21 cellular contexts compared by ENCODE assay signal in the genomic region with DNA sequence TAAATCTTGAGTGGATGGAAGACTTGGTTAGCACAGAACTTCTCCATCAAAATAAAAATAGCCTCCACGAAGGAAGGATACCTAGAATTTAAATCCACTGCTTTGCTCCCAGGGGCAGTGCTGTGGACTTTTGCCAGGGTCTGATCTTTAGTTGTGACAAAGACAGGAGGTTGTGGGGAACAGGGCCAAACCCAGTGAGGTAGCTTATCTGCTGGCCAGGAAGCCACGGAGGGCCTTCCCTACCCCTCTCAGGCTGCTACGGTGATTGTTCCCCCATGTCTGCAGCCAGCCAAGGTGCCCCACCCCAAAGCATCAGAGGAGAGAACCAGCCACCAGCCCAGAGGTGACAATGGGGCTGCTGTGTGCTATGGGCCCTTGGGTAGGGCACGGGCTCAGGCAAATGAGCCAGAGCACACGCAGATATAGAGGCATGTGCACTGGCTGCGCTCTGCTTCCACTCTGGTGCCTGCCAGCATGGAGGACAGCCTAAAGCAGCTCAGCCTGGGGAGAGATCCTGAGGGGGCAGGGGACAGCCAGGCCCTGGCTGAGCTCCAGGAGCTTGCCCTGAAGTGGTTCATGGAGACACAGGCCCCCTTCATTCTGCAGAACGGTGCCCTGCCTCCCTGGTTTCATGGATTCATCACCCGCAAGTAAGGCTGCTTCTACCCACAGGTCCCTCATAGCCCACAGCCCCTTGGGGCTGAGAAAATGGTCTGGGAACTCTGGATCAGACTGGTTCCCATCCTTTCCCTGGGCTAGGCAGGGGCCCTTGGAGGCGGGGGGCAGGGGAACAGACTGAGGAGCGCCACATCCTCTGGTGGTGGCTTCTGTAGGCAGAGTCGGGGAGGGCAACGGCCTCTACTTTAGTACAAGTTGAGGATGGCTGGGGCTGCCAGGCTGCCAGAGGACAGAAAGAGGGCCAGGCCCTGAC. TPM values are rescaled to one million over a fixed set of nuclear protein-coding genes. Genes with fewer than 3 reads are reported as not detected.
A peak's percentile ranks its signal among the peaks of the same experiment; 100 is the strongest.
DNase-seq lines count a peak whose midpoint lies in the region; ATAC-seq lines count a peak whose summit lies in the region.
"Had no signal": no experiment of that assay in that cellular context is flagged by ENCODE, and none has a peak within 500 bp of the region (broad histone marks: within the 10 kb centered on the region; RNA-seq: fewer than 3 reads in every experiment).

SH2D7 (plus strand) TSS at position 451 of the 931 bp plus-strand sequence; CDS start at position 475, 24 bp downstream.

- peak within 1 kb of the TSS; percentile 46 for H3K27ac Mint-ChIP-seq in activated naive CD8-positive, alpha-beta T cell treated with anti-CD3 and anti-CD28 coated beads, Interleukin-2, amount 10 ng/mL, durations not matched to agents 7 days and 5 days
- H3K27ac Mint-ChIP-seq in activated naive CD8-positive, alpha-beta T cell treated with anti-CD3 and anti-CD28 coated beads for 36 hours, result no peak within 1 kb of the TSS
- peak within 1 kb of the TSS; percentile 7 for H3K27ac Mint-ChIP-seq in central memory CD8-positive, alpha-beta T cell (ENCODE audit: low read depth)
- peak within 1 kb of the TSS in 3 of 9 donors; percentile 7 to 37 (median 19) for H3K27ac Mint-ChIP-seq in naive thymus-derived CD4-positive, alpha-beta T cell
- H3K27ac Mint-ChIP-seq: stimulated activated naive CD8-positive, alpha-beta T cell treated with anti-CD3 and anti-CD28 coated beads, Interleukin-15, Interleukin-2, amounts not matched to agents 100 ng/mL and 50 ng/mL, for 24 hours had no signal

- no peak within 1 kb of the TSS for H3K27ac ChIP-seq in aorta (ENCODE audit: low read depth in 1 of 2, low read length in 2 of 2)
- H3K27ac ChIP-seq in naive thymus-derived CD4-positive, alpha-beta T cell (ENCODE audit: low read depth, low read length), result no peak within 1 kb of the TSS

- peaks cover 4% of the 10 kb centered on the region for H3K9me3 Mint-ChIP-seq in activated naive CD8-positive, alpha-beta T cell treated with anti-CD3 and anti-CD28 coated beads, Interleukin-2, amount 10 ng/mL, durations not matched to agents 7 days and 5 days
- H3K9me3 Mint-ChIP-seq in activated naive CD8-positive, alpha-beta T cell treated with anti-CD3 and anti-CD28 coated beads for 36 hours, result no peaks in the 10 kb centered on the region
- H3K9me3 Mint-ChIP-seq in central memory CD8-positive, alpha-beta T cell, result no peaks in the 10 kb centered on the region
- peaks cover 0 to 3% (median 0%) of the 10 kb centered on the region in 11 donors for H3K9me3 Mint-ChIP-seq in naive thymus-derived CD4-positive, alpha-beta T cell
- H3K9me3 Mint-ChIP-seq: dendritic cell treated with granulocyte-macrophage colony-stimulating factor and Interleukin-4, amounts not matched to agents 40 ng/mL and 50 ng/mL, for 4 days; stimulated activated naive CD8-positive, alpha-beta T cell treated with anti-CD3 and anti-CD28 coated beads, Interleukin-15, Interleukin-2, amounts not matched to agents 100 ng/mL and 50 ng/mL, for 24 hours had no signal

- no peaks in the 10 kb centered on the region for H3K36me3 ChIP-seq in aorta (ENCODE audit: control insufficient read depth in 1 of 2, insufficient read depth in 2 of 2, low read length in 1 of 2)
- no peaks in the 10 kb centered on the region for H3K36me3 ChIP-seq in naive thymus-derived CD4-positive, alpha-beta T cell (ENCODE audit: control insufficient read depth in 2 of 3, insufficient read depth in 3 of 3, low read length in 3 of 3)

- H3K4me1 ChIP-seq in aorta (ENCODE audit: control insufficient read depth in 1 of 2, insufficient read depth in 2 of 2, low read length in 2 of 2), result no peaks in the 10 kb centered on the region
- H3K4me1 ChIP-seq in naive thymus-derived CD4-positive, alpha-beta T cell (ENCODE audit: control insufficient read depth in 2 of 2, insufficient read depth in 2 of 2, low read length in 2 of 2), result no peaks in the 10 kb centered on the region

- H3K27me3 Mint-ChIP-seq in activated naive CD8-positive, alpha-beta T cell treated with anti-CD3 and anti-CD28 coated beads, Interleukin-2, amount 10 ng/mL, durations not matched to agents 7 days and 5 days, result no peaks in the 10 kb centered on the region
- H3K27me3 Mint-ChIP-seq in activated naive CD8-positive, alpha-beta T cell treated with anti-CD3 and anti-CD28 coated beads for 36 hours, result no peaks in the 10 kb centered on the region
- no peaks in the 10 kb centered on the region for H3K27me3 Mint-ChIP-seq in central memory CD8-positive, alpha-beta T cell
- H3K27me3 Mint-ChIP-seq in naive thymus-derived CD4-positive, alpha-beta T cell, result peaks cover 0 to 3% (median 0%) of the 10 kb centered on the region in 5 donors
- H3K27me3 Mint-ChIP-seq: dendritic cell treated with granulocyte-macrophage colony-stimulating factor and Interleukin-4, amounts not matched to agents 40 ng/mL and 50 ng/mL, for 4 days; stimulated activated naive CD8-positive, alpha-beta T cell treated with anti-CD3 and anti-CD28 coated beads, Interleukin-15, Interleukin-2, amounts not matched to agents 100 ng/mL and 50 ng/mL, for 24 hours had no signal

- CTCF ChIA-PET in naive thymus-derived CD4-positive, alpha-beta T cell (lab: Charles Lee), result interaction anchor here (0.5 to 0.8 kb wide), 3 partner anchors 125 to 149 kb away, joined by 3 to 6 read pairs (median 4); no protein-coding TSS in a partner anchor

- no peak within 1 kb of the TSS for H3K4me3 ChIP-seq in aorta (ENCODE audit: low read length in 2 of 2)
- H3K4me3 ChIP-seq in naive thymus-derived CD4-positive, alpha-beta T cell (ENCODE audit: low read length), result no peak within 1 kb of the TSS
- H3K4me3 ChIP-seq: smooth muscle cell had no signal

- DNase-seq in activated naive CD8-positive, alpha-beta T cell treated with anti-CD3 and anti-CD28 coated beads, Interleukin-2, amount 10 ng/mL, durations not matched to agents 7 days and 5 days, result peak; percentile 42
- DNase-seq in activated naive CD8-positive, alpha-beta T cell treated with anti-CD3 and anti-CD28 coated beads for 36 hours, result no peak
- DNase-seq in central memory CD8-positive, alpha-beta T cell (ENCODE audit: low spot score in 2 of 2), result no peak
- DNase-seq in myocyte (ENCODE audit: low read depth), result peak; percentile 69
- DNase-seq in aorta, result peak; percentile 30 to 68
- no peak for DNase-seq in SK-N-DZ (ENCODE audit: low spot score)
- no peak for DNase-seq in naive thymus-derived CD4-positive, alpha-beta T cell
- DNase-seq: activated CD4-positive, alpha-beta T cell treated with anti-CD3 and anti-CD28 coated beads for 1 hour; anterior cingulate cortex; H7; hypothalamus; KG1; NCI-H1417 treated with DMSO at 0.1 percent for 48 hours; NCI-H2227 treated with DMSO at 0.1 percent for 48 hours had no signal

- intact Hi-C loops in aorta (cut with DNase I), result no loop called here
- intact Hi-C loops in naive thymus-derived CD4-positive, alpha-beta T cell (cut with micrococcal nuclease), result no loop called here

- peak within 1 kb of the TSS; percentile 50 for H3K4me3 Mint-ChIP-seq in activated naive CD8-positive, alpha-beta T cell treated with anti-CD3 and anti-CD28 coated beads, Interleukin-2, amount 10 ng/mL, durations not matched to agents 7 days and 5 days
- H3K4me3 Mint-ChIP-seq in activated naive CD8-positive, alpha-beta T cell treated with anti-CD3 and anti-CD28 coated beads for 36 hours, result no peak within 1 kb of the TSS
- H3K4me3 Mint-ChIP-seq in central memory CD8-positive, alpha-beta T cell, result no peak within 1 kb of the TSS
- H3K4me3 Mint-ChIP-seq in naive thymus-derived CD4-positive, alpha-beta T cell, result peak within 1 kb of the TSS in 1 of 10 donors; percentile 49
- H3K4me3 Mint-ChIP-seq: dendritic cell treated with granulocyte-macrophage colony-stimulating factor and Interleukin-4, amounts not matched to agents 40 ng/mL and 50 ng/mL, for 4 days; stimulated activated naive CD8-positive, alpha-beta T cell treated with anti-CD3 and anti-CD28 coated beads, Interleukin-15, Interleukin-2, amounts not matched to agents 100 ng/mL and 50 ng/mL, for 24 hours had no signal

- POLR2A ChIA-PET in activated naive CD8-positive, alpha-beta T cell treated with anti-CD3 and anti-CD28 coated beads, Interleukin-2, amount 10 ng/mL, durations not matched to agents 7 days and 5 days (lab: Charles Lee), result interaction anchor here (1.9 to 4.3 kb wide), 3 partner anchors 8 to 12 kb away, joined by 6 to 31 read pairs (median 9); no protein-coding TSS in a partner anchor
- POLR2A ChIA-PET in naive thymus-derived CD4-positive, alpha-beta T cell (lab: Charles Lee), result interaction anchor here (0.6 to 0.9 kb wide), 2 partner anchors 13 to 1700 kb away, joined by 4 read pairs; no protein-coding TSS in a partner anchor

- peaks cover 9% of the 10 kb centered on the region for H3K36me3 Mint-ChIP-seq in activated naive CD8-positive, alpha-beta T cell treated with anti-CD3 and anti-CD28 coated beads, Interleukin-2, amount 10 ng/mL, durations not matched to agents 7 days and 5 days
- H3K36me3 Mint-ChIP-seq in activated naive CD8-positive, alpha-beta T cell treated with anti-CD3 and anti-CD28 coated beads for 36 hours, result no peaks in the 10 kb centered on the region
- peaks cover 3% of the 10 kb centered on the region for H3K36me3 Mint-ChIP-seq in central memory CD8-positive, alpha-beta T cell (ENCODE audit: insufficient read depth)
- H3K36me3 Mint-ChIP-seq in naive thymus-derived CD4-positive, alpha-beta T cell, result peaks cover 0 to 6% (median 0%) of the 10 kb centered on the region in 5 donors

- ATAC-seq in activated naive CD8-positive, alpha-beta T cell treated with anti-CD3 and anti-CD28 coated beads, Interleukin-2, amount 10 ng/mL, durations not matched to agents 7 days and 5 days (ENCODE audit: low read depth), result peak; percentile 59
- ATAC-seq in central memory CD8-positive, alpha-beta T cell (replicated peaks; ENCODE audit: extremely low read depth, poor library complexity, severe bottlenecking), result no peak
- ATAC-seq in aorta (ENCODE audit: low FRiP score), result no peak
- ATAC-seq in naive thymus-derived CD4-positive, alpha-beta T cell, result no peak
- ATAC-seq in HG02970 (IDR thresholded peaks at IDR 0.05; ENCODE audit: low FRiP score, unreplicated experiment), result no peak
- ATAC-seq: esophagus mucosa had no signal

- no peaks in the 10 kb centered on the region for H3K9me3 ChIP-seq in aorta (ENCODE audit: control insufficient read depth, low read length)
- H3K9me3 ChIP-seq in naive thymus-derived CD4-positive, alpha-beta T cell (ENCODE audit: control insufficient read depth in 2 of 3, low read length in 3 of 3), result no peaks in the 10 kb centered on the region

- 81 to 85% methylated on average over 12 of the region's 12 CpGs for WGBS in aorta, 2 donors

- H3K4me1 Mint-ChIP-seq in activated naive CD8-positive, alpha-beta T cell treated with anti-CD3 and anti-CD28 coated beads, Interleukin-2, amount 10 ng/mL, durations not matched to agents 7 days and 5 days, result peaks cover 47% of the 10 kb centered on the region
- peaks cover 8% of the 10 kb centered on the region for H3K4me1 Mint-ChIP-seq in activated naive CD8-positive, alpha-beta T cell treated with anti-CD3 and anti-CD28 coated beads for 36 hours
- peaks cover 6% of the 10 kb centered on the region for H3K4me1 Mint-ChIP-seq in central memory CD8-positive, alpha-beta T cell
- peaks cover 0 to 39% (median 0%) of the 10 kb centered on the region in 7 donors for H3K4me1 Mint-ChIP-seq in naive thymus-derived CD4-positive, alpha-beta T cell

- H3K27me3 ChIP-seq in aorta (ENCODE audit: control insufficient read depth in 1 of 2, insufficient read depth in 2 of 2, low read length in 1 of 2), result no peaks in the 10 kb centered on the region
- no peaks in the 10 kb centered on the region for H3K27me3 ChIP-seq in naive thymus-derived CD4-positive, alpha-beta T cell (ENCODE audit: control insufficient read depth in 2 of 2, insufficient read depth in 2 of 2, low read length in 2 of 2)

RNA-seq across cellular contexts. Expression of gene SH2D7, which starts in this region (rescaled TPM):
- under 1 TPM in 1 of 2 experiments, not detected in 1; 0.11 TPM for total RNA-seq in activated naive CD8-positive, alpha-beta T cell treated with anti-CD3 and anti-CD28 coated beads, Interleukin-2, amount 10 ng/mL, durations not matched to agents 7 days and 5 days
- total RNA-seq in activated naive CD8-positive, alpha-beta T cell treated with anti-CD3 and anti-CD28 coated beads for 36 hours, result not detected
- total RNA-seq in myocyte (0.16 and 0.31 TPM in 2 replicates), aorta (not detected)
- polyA plus RNA-seq in myocyte (2012), result 0.24 TPM
- polyA plus RNA-seq in aorta, result 1 to 10 TPM in 1 of 2 donors, not detected in 1; 1.0 TPM
- not detected in 2 replicates for polyA plus RNA-seq in SK-N-DZ (2014; cell fraction: cytosol; rRNA removed)
- polyA plus RNA-seq in SK-N-DZ (2014; cell fraction: nucleus; rRNA removed), result not detected in 2 replicates
- total RNA-seq in naive thymus-derived CD4-positive, alpha-beta T cell, result not detected
- not detected for polyA plus RNA-seq in naive thymus-derived CD4-positive, alpha-beta T cell
- total RNA-seq: esophagus mucosa, H7, OCI-LY7, smooth muscle cell had no signal
- polyA plus RNA-seq: neural cell had no signal

Comparison
In these comparisons a context has a peak if more than half of its experiments do, and no peak if none do; other contexts are left out.
1. Peak in DNase-seq and ATAC-seq in activated naive CD8-positive, alpha-beta T cell treated with anti-CD3 and anti-CD28 coated beads, Interleukin-2, amount 10 ng/mL, durations not matched to agents 7 days and 5 days; RNA of the gene not detected or under 1 TPM.
2. Peak in DNase-seq in myocyte; RNA of the gene not detected or under 1 TPM.
3. DNase-seq: peak in aorta (2 of 2); none in activated naive CD8-positive, alpha-beta T cell treated with anti-CD3 and anti-CD28 coated beads for 36 hours (single experiment), central memory CD8-positive, alpha-beta T cell (0 of 2), SK-N-DZ (single experiment) and naive thymus-derived CD4-positive, alpha-beta T cell (0 of 9).